In genomic region chr15:96049323-96049722, GRCh38 we compare ENCODE assay signal across 17 cellular contexts.
A peak's percentile ranks its signal among the peaks of the same experiment; 100 is the strongest.
DNase-seq lines count a peak whose midpoint lies in the region; ATAC-seq, FAIRE-seq and TF ChIP-seq lines count a peak whose summit lies in the region.
"Had no signal": no experiment of that assay in that cellular context is flagged by ENCODE, and none has a peak within 500 bp of the region (broad histone marks: within the 10 kb centered on the region; RNA-seq: fewer than 3 reads in every experiment).

No MANE protein-coding gene starts in this region.

- H3K4me2 ChIP-seq in GM12878 (ENCODE audit: control insufficient read depth, insufficient read depth) = no peak overlapping the region

- H3K9ac ChIP-seq in GM12878 (ENCODE audit: control insufficient read depth, insufficient read depth, low read length) = no peak overlapping the region
- H3K9ac ChIP-seq: BLaER1, GM23248 had no signal

- no peaks in the 10 kb centered on the region for H4K20me1 ChIP-seq in GM12878 (ENCODE audit: control insufficient read depth, insufficient read depth)
- H4K20me1 ChIP-seq: BLaER1 had no signal

- in situ Hi-C loops in GM12878 (cut with MboI) = no loop called here

- peaks cover 51% of the 10 kb centered on the region for H3K4me1 ChIP-seq in left ventricle myocardium inferior
- H3K4me1 ChIP-seq in heart right ventricle = peaks cover 10 to 48% (median 40%) of the 10 kb centered on the region in 9 donors
- H3K4me1 ChIP-seq in GM12878 (ENCODE audit: control insufficient read depth, insufficient read depth, low read length) = peaks cover 11% of the 10 kb centered on the region

- FAIRE-seq in GM12878 (lab: Jason Lieb, UNC) (no peak), RCC 7860 (lab: Jason Lieb, UNC) (no peak)
- FAIRE-seq: GM12891 had no signal

- CTCF ChIA-PET in GM12878 (lab: Yijun Ruan, JAX) = interaction anchor here (0.9 to 2.8 kb wide), 5 partner anchors 8 to 278 kb away, joined by 3 to 13 read pairs (median 10); no protein-coding TSS in a partner anchor

- H3K36me3 ChIP-seq in left ventricle myocardium inferior (no peaks in the 10 kb centered on the region), heart right ventricle (no peaks in the 10 kb centered on the region), GM12878 (ENCODE audit: control insufficient read depth in 2 of 2, insufficient read depth in 2 of 2, low read length in 1 of 2) (no peaks in the 10 kb centered on the region)
- H3K36me3 ChIP-seq: BLaER1 had no signal

- no peaks in the 10 kb centered on the region for H3K79me2 ChIP-seq in GM12878 (ENCODE audit: control insufficient read depth, insufficient read depth, low read length)

- H3K27me3 Mint-ChIP-seq in neural crest cell (ENCODE audit: low read depth) (no peaks in the 10 kb centered on the region), type B pancreatic cell (peaks cover 6% of the 10 kb centered on the region)

- H3K27ac Mint-ChIP-seq in neural crest cell (ENCODE audit: unreplicated experiment) = peak overlapping the region; percentile 60
- H3K27ac Mint-ChIP-seq in type B pancreatic cell = peak overlapping the region; percentile 77
- H3K27ac Mint-ChIP-seq: CD8-positive, alpha-beta memory T cell had no signal

- no TSS peak for BruUV-seq in GM12878 (replicated peaks; lab: Mats Ljungman, UMichigan)

- H3K9me3 ChIP-seq in left ventricle myocardium inferior (replicated peaks) = no peaks in the 10 kb centered on the region
- H3K9me3 ChIP-seq in heart right ventricle = peaks cover 0 to 6% (median 0%) of the 10 kb centered on the region in 11 donors
- peaks cover 10% of the 10 kb centered on the region; the same call in 2 of the 3 replicates for H3K9me3 ChIP-seq in GM12878 (replicated peaks; ENCODE audit: control insufficient read depth, insufficient read depth, low read length)
- H3K9me3 ChIP-seq: BLaER1, Caco-2 had no signal

- DNase-seq in left ventricle myocardium inferior = no peak
- DNase-seq in heart right ventricle = no peak
- DNase-seq in GM12878 (ENCODE audit: low read depth, low spot score) = no peak
- no peak for DNase-seq in neural crest cell (ENCODE audit: low read depth, low spot score)
- DNase-seq in type B pancreatic cell (ENCODE audit: extremely low spot score, unreplicated experiment) = no peak
- DNase-seq in activated CD8-positive, alpha-beta memory T cell treated with anti-CD3 and anti-CD28 coated beads for 24 hours = no peak
- no peak for DNase-seq in DMS114 treated with DMSO at 0.1 percent for 48 hours (lab: John Stamatoyannopoulos, UW; ENCODE audit: unreplicated experiment)
- DNase-seq in RCC 7860 (ENCODE audit: low spot score) = no peak
- DNase-seq: 8988T; AML-193; Caco-2; CD8-positive, alpha-beta memory T cell; DMS53; GM23248; H7 had no signal

- peaks cover 72% of the 10 kb centered on the region for H3K4me1 Mint-ChIP-seq in neural crest cell
- peaks cover 44% of the 10 kb centered on the region for H3K4me1 Mint-ChIP-seq in type B pancreatic cell (ENCODE audit: unreplicated experiment)

- no peak overlapping the region for H3K4me3 Mint-ChIP-seq in neural crest cell
- no peak overlapping the region for H3K4me3 Mint-ChIP-seq in type B pancreatic cell
- H3K4me3 Mint-ChIP-seq: CD8-positive, alpha-beta memory T cell had no signal

- TF ChIP-seq EP300 in GM12878 (IDR thresholded peaks at IDR 0.05; ENCODE audit: borderline replicate concordance in 1 of 2, control insufficient read depth in 1 of 2, low read depth in 2 of 2, low read length in 2 of 2) = no peak

- TF ChIP-seq CTCF in left ventricle myocardium inferior (IDR thresholded peaks at IDR 0.05; ENCODE audit: borderline replicate concordance) (no peak), heart right ventricle (IDR thresholded peaks at IDR 0.05) (no peak), GM12878 (IDR thresholded peaks at IDR 0.05 in 2 of 3, conservative IDR thresholded peaks at IDR 0.05 in 1 of 3; ENCODE audit: control insufficient read depth in 2 of 3, extremely low read depth in 1 of 3, insufficient read depth in 1 of 3, low read depth in 3 of 3, low read length in 3 of 3) (no peak), neural crest cell (conservative IDR thresholded peaks at IDR 0.05) (no peak), type B pancreatic cell (conservative IDR thresholded peaks at IDR 0.05) (no peak)

- no peaks in the 10 kb centered on the region for H3K9me3 Mint-ChIP-seq in neural crest cell
- no peaks in the 10 kb centered on the region for H3K9me3 Mint-ChIP-seq in type B pancreatic cell
- H3K9me3 Mint-ChIP-seq: CD8-positive, alpha-beta memory T cell had no signal

- H3K27ac ChIP-seq in left ventricle myocardium inferior (replicated peaks) = peak overlapping the region; percentile 22
- H3K27ac ChIP-seq in heart right ventricle = peak overlapping the region in 1 of 10 donors; percentile 60
- H3K27ac ChIP-seq in GM12878 (ENCODE audit: control insufficient read depth, insufficient read depth) = no peak overlapping the region
- H3K27ac ChIP-seq: BLaER1, GM23248 had no signal

- ATAC-seq in heart right ventricle = no peak
- no peak for ATAC-seq in GM12878

- H3K27me3 ChIP-seq in left ventricle myocardium inferior (ENCODE audit: low read depth) (peaks cover 3% of the 10 kb centered on the region), heart right ventricle (peaks cover 0 to 32% (median 0%) of the 10 kb centered on the region in 7 donors), GM12878 (replicated peaks in 1 of 2; ENCODE audit: control insufficient read depth in 2 of 2, insufficient read depth in 2 of 2, low read length in 1 of 2) (no peaks in the 10 kb centered on the region)

- 56 to 68% methylated on average over 2 of the region's 2 CpGs for WGBS in heart right ventricle, 2 donors
- 55% methylated on average over 2 of the region's 2 CpGs for whole genome bisulfite sequencing in GM12878 (ENCODE audit: insufficient coverage, insufficient replicate concordance, low lambda C conversion rate, missing lambda C conversion rate)

- SMC1A ChIA-PET in GM12878 (lab: Charles Lee; ENCODE audit: uncharacterized antibody, unreplicated experiment) = interaction anchor here (0.6 to 4.6 kb wide), 7 partner anchors 8 to 1775 kb away, joined by 3 to 46 read pairs (median 7); no protein-coding TSS in a partner anchor

- no peak for TF ChIP-seq POLR2A in GM12878 (IDR thresholded peaks at IDR 0.05; ENCODE audit: low read depth, low read length)

- POLR2A ChIA-PET in GM12878 (lab: Charles Lee) = interaction anchor here (1.1 kb wide), 1 partner anchor 9 kb away, joined by 4 read pairs; no protein-coding TSS in a partner anchor

- H3K36me3 Mint-ChIP-seq in neural crest cell (ENCODE audit: low read depth) (no peaks in the 10 kb centered on the region), type B pancreatic cell (no peaks in the 10 kb centered on the region)
- H3K36me3 Mint-ChIP-seq: CD8-positive, alpha-beta memory T cell had no signal

- H2AFZ ChIP-seq in GM12878 (ENCODE audit: control insufficient read depth, low read depth, low read length) = peak overlapping the region; percentile 24; the same call in 1 of the 2 replicates
- H2AFZ ChIP-seq: GM23248 had no signal

- intact Hi-C loops in left ventricle myocardium inferior (cut with micrococcal nuclease) = no loop called here
- intact Hi-C loops in heart right ventricle (cut with DNase I) = no loop called here
- intact Hi-C loops in GM12878 (cut with micrococcal nuclease; ENCODE audit: unreplicated experiment) = no loop called here

- TF ChIP-seq RAD21 in GM12878 (IDR thresholded peaks at IDR 0.05; ENCODE audit: insufficient read depth, low read depth, low read length) = no peak

- RAD21 ChIA-PET in GM12878 (lab: Charles Lee; ENCODE audit: unreplicated experiment) = interaction anchor here (2.8 kb wide), 1 partner anchor 10 kb away, joined by 14 read pairs; no protein-coding TSS in a partner anchor

- no peak overlapping the region for H3K4me3 ChIP-seq in left ventricle myocardium inferior
- no peak overlapping the region for H3K4me3 ChIP-seq in heart right ventricle
- H3K4me3 ChIP-seq in GM12878 = no peak overlapping the region
- H3K4me3 ChIP-seq: BLaER1, GM23248 had no signal

TF ChIP-seq in GM12878, 131 proteins besides CTCF, POLR2A, EP300 and RAD21:
- TF ChIP-seq NFYA (IDR thresholded peaks at IDR 0.05; ENCODE audit: borderline replicate concordance, low read depth, low read length) (no peak), PAX8 (IDR thresholded peaks at IDR 0.05) (no peak), USF1 (IDR thresholded peaks at IDR 0.05; ENCODE audit: borderline replicate concordance, extremely low read length, insufficient read depth, low read depth, low read length) (no peak), PML (IDR thresholded peaks at IDR 0.05; ENCODE audit: low read length) (no peak), BRCA1 (IDR thresholded peaks at IDR 0.05; ENCODE audit: low read depth, low read length) (no peak), SMAD5 (IDR thresholded peaks at IDR 0.05; ENCODE audit: low read depth) (no peak)
TF ChIP-seq in GM12878: peak in this region for 0.
